11 cellular contexts compared by ENCODE assay signal in genomic region chr10:43735907-43736306, GRCh38.
"Had no signal": no experiment of that assay in that cellular context is flagged by ENCODE, and none has a peak within 500 bp of the region (broad histone marks: within the 10 kb centered on the region; RNA-seq: fewer than 3 reads in every experiment).

No MANE protein-coding gene starts in this region.

- ATAC-seq: mucosa of descending colon; stimulated activated naive CD8-positive, alpha-beta T cell treated with anti-CD3 and anti-CD28 coated beads, Interleukin-15, amount 100 ng/mL, for 72 hours; upper lobe of right lung; WTC11 had no signal

- DNase-seq: activated CD4-positive, alpha-beta T cell treated with anti-CD3 and anti-CD28 coated beads, Interleukin-2, amount 10 ng/mL, durations not matched to agents 24 days and 14 days; amniotic stem cell; dermis blood vessel endothelial cell; endodermal cell; erythroblast; mucosa of descending colon; stimulated activated CD4-positive, alpha-beta T cell treated with anti-CD3 and anti-CD28 coated beads, Interleukin-4, amount 100 ng/mL, for 24 hours; stimulated activated naive CD8-positive, alpha-beta T cell treated with anti-CD3 and anti-CD28 coated beads, Interleukin-15, amount 100 ng/mL, for 72 hours; testis; upper lobe of right lung had no signal

- H3K4me3 ChIP-seq: mucosa of descending colon, testis, upper lobe of right lung had no signal
